In genomic region chr13:103539265-103539664, GRCh38 we compare ENCODE assay signal across 13 cellular contexts.
DNase-seq lines count a peak whose midpoint lies in the region; ATAC-seq, FAIRE-seq and TF ChIP-seq lines count a peak whose summit lies in the region.
"Had no signal": no experiment of that assay in that cellular context is flagged by ENCODE, and none has a peak within 500 bp of the region (broad histone marks: within the 10 kb centered on the region; RNA-seq: fewer than 3 reads in every experiment).

No MANE protein-coding gene starts in this region.

- intact Hi-C loops in Calu3 (cut with micrococcal nuclease; ENCODE audit: unreplicated experiment), result no loop called here
- intact Hi-C loops in MCF 10A (cut with micrococcal nuclease), result no loop called here

- no peak for FAIRE-seq in GM12892 (lab: Jason Lieb, UNC)
- FAIRE-seq: HTR-8/SVneo had no signal

- CTCF ChIA-PET in Calu3 (lab: Charles Lee) (no interaction called here), MCF 10A (lab: Yijun Ruan, JAX) (interaction anchor here (0.7 kb wide), 1 partner anchor 339 kb away, joined by 3 read pairs; no protein-coding TSS in a partner anchor)

- POLR2A ChIA-PET in MCF 10A (lab: Yijun Ruan, JAX), result no interaction called here

- H3K27me3 Mint-ChIP-seq in nephron progenitor cell (ENCODE audit: low read depth, poor library complexity) (no peaks in the 10 kb centered on the region), Calu3 (ENCODE audit: unreplicated experiment) (no peaks in the 10 kb centered on the region), MCF 10A (ENCODE audit: insufficient read depth, unreplicated experiment) (no peaks in the 10 kb centered on the region)
- H3K27me3 Mint-ChIP-seq: effector memory CD8-positive, alpha-beta T cell had no signal

- peaks cover 26% of the 10 kb centered on the region for H3K9me3 Mint-ChIP-seq in nephron progenitor cell
- H3K9me3 Mint-ChIP-seq in Calu3 (ENCODE audit: low read depth, unreplicated experiment), result no peaks in the 10 kb centered on the region
- peaks cover 17% of the 10 kb centered on the region for H3K9me3 Mint-ChIP-seq in MCF 10A (ENCODE audit: unreplicated experiment)

- H3K4me1 ChIP-seq in SJCRH30, result no peaks in the 10 kb centered on the region
- H3K4me1 ChIP-seq: heart left ventricle had no signal

- H3K27ac Mint-ChIP-seq in nephron progenitor cell (peak overlapping the region; percentile 68), Calu3 (ENCODE audit: unreplicated experiment) (no peak overlapping the region), MCF 10A (ENCODE audit: low read depth, unreplicated experiment) (no peak overlapping the region)
- H3K27ac Mint-ChIP-seq: CD14-positive monocyte; effector memory CD8-positive, alpha-beta T cell had no signal

- H3K9me3 ChIP-seq in SJCRH30 (replicated peaks), result no peaks in the 10 kb centered on the region

- DNase-seq in NCI-H187 (lab: John Stamatoyannopoulos, UW) (peak; percentile 91 to 93), SJCRH30 (peak; percentile 7 to 24), nephron progenitor cell (peak; percentile 56), Calu3 (no peak), GM12892 (ENCODE audit: insufficient read length) (no peak), MCF 10A (ENCODE audit: unreplicated experiment) (no peak)
- DNase-seq: effector memory CD8-positive, alpha-beta T cell; mucosa of descending colon had no signal

- no peak for TF ChIP-seq POLR2A in GM12892 (IDR thresholded peaks at IDR 0.05; ENCODE audit: low read depth, low read length)

- no peak overlapping the region for H3K4me3 ChIP-seq in SJCRH30
- H3K4me3 ChIP-seq: heart left ventricle, mucosa of descending colon had no signal

- no peak for TF ChIP-seq CTCF in nephron progenitor cell (IDR thresholded peaks at IDR 0.05)
- TF ChIP-seq CTCF in Calu3 (IDR thresholded peaks at IDR 0.05; ENCODE audit: unreplicated experiment), result no peak
- TF ChIP-seq CTCF in MCF 10A (IDR thresholded peaks at IDR 0.05; ENCODE audit: unreplicated experiment), result no peak

- H3K4me1 Mint-ChIP-seq in nephron progenitor cell (peaks cover 38% of the 10 kb centered on the region), Calu3 (ENCODE audit: low read depth, unreplicated experiment) (no peaks in the 10 kb centered on the region), MCF 10A (ENCODE audit: insufficient read depth, unreplicated experiment) (no peaks in the 10 kb centered on the region)
- H3K4me1 Mint-ChIP-seq: CD14-positive monocyte had no signal

- peak; percentile 75 for ATAC-seq in GM18909 (IDR thresholded peaks at IDR 0.05; ENCODE audit: poor library complexity, unreplicated experiment)
- no peak for ATAC-seq in HG02678 (IDR thresholded peaks at IDR 0.05; ENCODE audit: unreplicated experiment)
- ATAC-seq: effector memory CD8-positive, alpha-beta T cell; heart left ventricle; mucosa of descending colon had no signal

- H3K36me3 ChIP-seq in SJCRH30, result no peaks in the 10 kb centered on the region
- H3K36me3 ChIP-seq: heart left ventricle had no signal

- H3K27ac ChIP-seq in SJCRH30, result no peak overlapping the region
- H3K27ac ChIP-seq: heart left ventricle had no signal

- no peaks in the 10 kb centered on the region for H3K27me3 ChIP-seq in SJCRH30
- H3K27me3 ChIP-seq: heart left ventricle had no signal

- H3K4me3 Mint-ChIP-seq in nephron progenitor cell, result peak overlapping the region; percentile 67
- no peak overlapping the region for H3K4me3 Mint-ChIP-seq in Calu3 (ENCODE audit: low read depth, unreplicated experiment)
- H3K4me3 Mint-ChIP-seq in MCF 10A (ENCODE audit: unreplicated experiment), result no peak overlapping the region
- H3K4me3 Mint-ChIP-seq: CD14-positive monocyte; effector memory CD8-positive, alpha-beta T cell had no signal

- BruUV-seq in Calu3 (replicated peaks; lab: Mats Ljungman, UMichigan) (no TSS peak), MCF 10A (replicated peaks; lab: Mats Ljungman, UMichigan) (no TSS peak)

- H3K36me3 Mint-ChIP-seq in nephron progenitor cell (ENCODE audit: low read depth) (peaks cover 20% of the 10 kb centered on the region), Calu3 (ENCODE audit: insufficient read depth, unreplicated experiment) (no peaks in the 10 kb centered on the region), MCF 10A (ENCODE audit: insufficient read depth, unreplicated experiment) (no peaks in the 10 kb centered on the region)
- H3K36me3 Mint-ChIP-seq: CD14-positive monocyte had no signal

Comparison
In these comparisons a context has a peak if more than half of its experiments do, and no peak if none do; other contexts are left out.
1. DNase-seq: peak in NCI-H187 (2 of 2), SJCRH30 (2 of 2) and nephron progenitor cell (single experiment); none in Calu3 (single experiment), GM12892 (single experiment) and MCF 10A (single experiment).